Comparison of ENCODE assay signal across 30 cellular contexts in the genomic region with DNA sequence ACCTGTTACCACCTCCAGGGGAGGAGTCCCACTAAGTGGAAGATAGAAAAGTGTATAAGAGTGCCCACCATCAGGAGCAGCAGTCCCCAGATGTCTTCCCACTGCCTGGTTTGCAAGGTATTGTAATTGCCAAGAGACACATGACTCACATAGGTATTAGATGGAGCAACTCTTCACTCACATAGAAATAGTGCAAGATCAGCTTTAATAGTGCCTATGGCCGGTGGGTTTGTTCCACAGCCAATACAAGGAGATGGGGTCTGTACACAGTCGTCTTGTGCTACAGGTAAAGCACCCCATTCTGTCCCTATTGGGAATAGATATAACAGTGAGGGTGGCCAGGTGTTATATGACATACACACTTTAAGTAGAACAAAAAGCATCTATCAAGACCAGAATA. TPM values are rescaled to one million over a fixed set of nuclear protein-coding genes. Genes with fewer than 3 reads are reported as not detected.
"Had no signal": no experiment of that assay in that cellular context is flagged by ENCODE, and none has a peak within 500 bp of the region (broad histone marks: within the 10 kb centered on the region; RNA-seq: fewer than 3 reads in every experiment).

No MANE protein-coding gene starts in this region.

- DNase-seq: natural killer cell; occipital lobe; ovary; posterior cingulate gyrus; psoas muscle; right cardiac atrium; spleen; stimulated activated CD4-positive, alpha-beta T cell treated with anti-CD3 and anti-CD28 coated beads, Interleukin-12 subunit alpha, Interleukin-12 subunit beta, amount 100 ng/mL, for 4 hours; stimulated activated CD4-positive, alpha-beta T cell treated with anti-CD3 and anti-CD28 coated beads, Interleukin-1b, Interleukin-23, amount 100 ng/mL, for 48 hours; stimulated activated CD4-positive, alpha-beta T cell treated with anti-CD3 and anti-CD28 coated beads, Interleukin-4, amount 100 ng/mL, for 1 hour; stimulated activated CD4-positive, alpha-beta T cell treated with anti-CD3 and anti-CD28 coated beads, Interleukin-4, amount 100 ng/mL, for 4 hours; stimulated activated CD8-positive, alpha-beta memory T cell treated with anti-CD3 and anti-CD28 coated beads, Interleukin-4, amount 100 ng/mL, for 48 hours; stimulated activated naive CD4-positive, alpha-beta T cell; stimulated activated naive CD8-positive, alpha-beta T cell treated with anti-CD3 and anti-CD28 coated beads, Interleukin-15, amount 100 ng/mL, for 72 hours; stimulated activated naive CD8-positive, alpha-beta T cell treated with anti-CD3 and anti-CD28 coated beads, Interleukin-15, Interleukin-2, amounts not matched to agents 100 U/mL and 50 U/mL, for 24 hours; substantia nigra; testis; tibial artery; transverse colon; upper lobe of right lung; uterus had no signal

- H3K36me3 ChIP-seq: neural progenitor cell, ovary, spleen, suprapubic skin, tibial artery, transverse colon, upper lobe of right lung, uterus had no signal

- H3K4me1 ChIP-seq: neural progenitor cell, psoas muscle, uterus had no signal

- H3K4me2 ChIP-seq: neural progenitor cell, smooth muscle cell had no signal

- ATAC-seq: natural killer cell; psoas muscle; right cardiac atrium; sciatic nerve; stimulated activated memory B cell treated with anti-CD40 and anti-IgM and Interleukin-4, amounts not matched to agents 10 μg/mL and 1 μg/mL and 100 μg/mL, for 72 hours; stimulated activated naive CD8-positive, alpha-beta T cell treated with anti-CD3 and anti-CD28 coated beads, Interleukin-15, amount 100 ng/mL, for 72 hours; stimulated activated naive CD8-positive, alpha-beta T cell treated with anti-CD3 and anti-CD28 coated beads, Interleukin-15, Interleukin-2, amounts not matched to agents 100 U/mL and 50 U/mL, for 24 hours; upper lobe of right lung had no signal

- H3K9me3 ChIP-seq: ovary, psoas muscle, suprapubic skin, testis, transverse colon, upper lobe of right lung, uterus had no signal

- H3K27ac ChIP-seq: neural progenitor cell, ovary, parathyroid adenoma, psoas muscle, skin epidermis, spleen, suprapubic skin, testis, tibial artery, transverse colon, upper lobe of right lung, uterus had no signal

- H3K27me3 ChIP-seq: neural progenitor cell, ovary, spleen, suprapubic skin, testis, tibial artery, transverse colon, upper lobe of right lung, uterus had no signal

- H3K4me3 ChIP-seq: neural progenitor cell, ovary, psoas muscle, skin epidermis, smooth muscle cell, spleen, suprapubic skin, testis, tibial artery, transverse colon, upper lobe of right lung, uterus had no signal

- H3K9ac ChIP-seq: neural progenitor cell, parathyroid adenoma had no signal

- H2AFZ ChIP-seq: neural progenitor cell, parathyroid adenoma had no signal

- H3K79me2 ChIP-seq: parathyroid adenoma had no signal

RNA-seq across cellular contexts. Expression of gene GBP5, which starts 18.6 kb away (rescaled TPM):
- total RNA-seq: progenitor cell of endocrine pancreas, smooth muscle cell had no signal
- polyA plus RNA-seq: neural cell, smooth muscle cell had no signal
